Comparison of ENCODE assay signal across 35 cellular contexts in genomic region chr5:25995209-25995608, GRCh38.
"Had no signal": no experiment of that assay in that cellular context is flagged by ENCODE, and none has a peak within 500 bp of the region (broad histone marks: within the 10 kb centered on the region; RNA-seq: fewer than 3 reads in every experiment).

No MANE protein-coding gene starts in this region.

- H3K27me3 ChIP-seq: MG63 had no signal

- H3K36me3 ChIP-seq: MG63 had no signal

- H3K9me3 ChIP-seq: MG63 had no signal

- H3K9ac ChIP-seq: KMS-11 had no signal

- H3K4me2 ChIP-seq: KMS-11 had no signal

- H3K4me3 ChIP-seq: MG63 had no signal

- DNase-seq: Kasumi-1, MG63, MM.1S, MV-4-11, NCI-H1048, NCI-H1092, NCI-H1092 treated with DMSO at 0.1 percent for 48 hours, NCI-H1105, NCI-H1105 treated with DMSO at 0.1 percent for 48 hours, NCI-H1417, NCI-H1417 treated with DMSO at 0.1 percent for 48 hours, NCI-H1436, NCI-H1436 treated with DMSO at 0.1 percent for 48 hours, NCI-H146, NCI-H1694, NCI-H1694 treated with DMSO at 0.1 percent for 48 hours, NCI-H187, NCI-H187 treated with DMSO at 0.1 percent for 48 hours, NCI-H1930, NCI-H2029, NCI-H2029 treated with DMSO at 0.1 percent for 48 hours, NCI-H2081, NCI-H2081 treated with DMSO at 0.1 percent for 48 hours, NCI-H2107, NCI-H2171, NCI-H2171 treated with DMSO at 0.1 percent for 48 hours, NCI-H2227 treated with DMSO at 0.1 percent for 48 hours, NCI-H226, NCI-H446, NCI-H446 treated with DMSO at 0.1 percent for 48 hours, NCI-H510A, NCI-H510A treated with DMSO at 0.1 percent for 48 hours, NCI-H524, NCI-H524 treated with DMSO at 0.1 percent for 48 hours had no signal

- H3K27ac ChIP-seq: KMS-11 had no signal
